Comparison of ENCODE assay signal across 1 cellular context in genomic region chr6:117740605-117741004, GRCh38.
TF ChIP-seq lines count a peak whose summit lies in the region.

No MANE protein-coding gene starts in this region.

TF ChIP-seq in K562, 482 proteins besides CTCF, POLR2A, EP300 and RAD21 (continues in another document):
- TF ChIP-seq SMAD1 (IDR thresholded peaks at IDR 0.05; ENCODE audit: low read depth, low read length, partially characterized antibody) (no peak), CSDE1 (IDR thresholded peaks at IDR 0.05) (no peak), SAFB (IDR thresholded peaks at IDR 0.05; ENCODE audit: borderline replicate concordance, low read depth, low read length) (no peak), SIRT6 (IDR thresholded peaks at IDR 0.05; ENCODE audit: low read depth, low read length) (no peak), TEAD4 (IDR thresholded peaks at IDR 0.05; ENCODE audit: low read length) (peak; percentile 93), TEAD4 (CRISPR knock-in tag; IDR thresholded peaks at IDR 0.05; ENCODE audit: borderline replicate concordance) (no peak), ARHGAP35 (IDR thresholded peaks at IDR 0.05; ENCODE audit: partially characterized antibody) (no peak), REST (CRISPR knock-in tag; IDR thresholded peaks at IDR 0.05; ENCODE audit: low read depth) (no peak), ZSCAN29 (IDR thresholded peaks at IDR 0.05) (no peak), ZNF282 (CRISPR knock-in tag; IDR thresholded peaks at IDR 0.05) (no peak), GABPB1 (CRISPR knock-in tag; IDR thresholded peaks at IDR 0.05) (no peak), PHF21A (IDR thresholded peaks at IDR 0.05; ENCODE audit: borderline replicate concordance, low read depth) (no peak), PATZ1 (CRISPR knock-in tag; IDR thresholded peaks at IDR 0.05; ENCODE audit: borderline replicate concordance) (no peak), KHSRP (IDR thresholded peaks at IDR 0.05) (0 out of 2 replicates have a peak, but pooled peaks have one; percentile 27), ZBTB9 (CRISPR knock-in tag; IDR thresholded peaks at IDR 0.05) (0 out of 2 replicates have a peak, but pooled peaks have one; percentile 22), ZNF165 (CRISPR knock-in tag; IDR thresholded peaks at IDR 0.05; ENCODE audit: borderline replicate concordance) (no peak), HOMEZ (CRISPR knock-in tag; IDR thresholded peaks at IDR 0.05) (no peak), PBX2 (CRISPR knock-in tag; IDR thresholded peaks at IDR 0.05; ENCODE audit: low read depth) (no peak), PBX2 (tag; conservative IDR thresholded peaks at IDR 0.05; ENCODE audit: low read depth) (no peak), GTF2F1 (IDR thresholded peaks at IDR 0.05; ENCODE audit: low read depth, low read length) (no peak), ZNF639 (CRISPR knock-in tag; conservative IDR thresholded peaks at IDR 0.05 in 1 of 2, IDR thresholded peaks at IDR 0.05 in 1 of 2) (no peak), ZNF143 (CRISPR knock-in tag; IDR thresholded peaks at IDR 0.05) (no peak), FUS (optimal IDR thresholded peaks at IDR 0.05; ENCODE audit: low read depth, low read length) (no peak), BCLAF1 (IDR thresholded peaks at IDR 0.05; ENCODE audit: borderline replicate concordance in 1 of 2, control insufficient read depth in 1 of 2, low read depth in 2 of 2, low read length in 1 of 2) (no peak), ZBED1 (IDR thresholded peaks at IDR 0.05) (no peak), SMARCB1 (IDR thresholded peaks at IDR 0.05; ENCODE audit: insufficient read length, low read depth) (no peak), ZNF507 (tag; conservative IDR thresholded peaks at IDR 0.05) (no peak), KAT2B (IDR thresholded peaks at IDR 0.05; ENCODE audit: low read depth, low read length) (no peak), KAT8 (IDR thresholded peaks at IDR 0.05; ENCODE audit: low read depth) (no peak), ZNF57 (CRISPR knock-in tag; IDR thresholded peaks at IDR 0.05) (no peak), ZNF217 (CRISPR knock-in tag; IDR thresholded peaks at IDR 0.05) (no peak), NEUROD1 (IDR thresholded peaks at IDR 0.05; ENCODE audit: borderline replicate concordance, low read depth, low read length, partially characterized antibody) (no peak), MTA3 (IDR thresholded peaks at IDR 0.05; ENCODE audit: borderline replicate concordance) (no peak), TCF15 (CRISPR knock-in tag; IDR thresholded peaks at IDR 0.05) (no peak), FOSL1 (tag; conservative IDR thresholded peaks at IDR 0.05) (peak; percentile 26; the same call in 1 of the 2 replicates), CBFA2T3 (IDR thresholded peaks at IDR 0.05) (peak; percentile 93), SIX5 (IDR thresholded peaks at IDR 0.05; ENCODE audit: borderline replicate concordance in 1 of 2, insufficient read depth in 1 of 2, low read depth in 1 of 2, low read length in 2 of 2) (no peak), ZNF263 (CRISPR knock-in tag; IDR thresholded peaks at IDR 0.05; ENCODE audit: borderline replicate concordance) (no peak), UBTF (IDR thresholded peaks at IDR 0.05; ENCODE audit: borderline replicate concordance in 1 of 2, low read depth in 2 of 2, low read length in 2 of 2) (no peak), NFRKB (IDR thresholded peaks at IDR 0.05; ENCODE audit: low read depth) (no peak), NR2C2 (CRISPR knock-in tag; IDR thresholded peaks at IDR 0.05) (no peak), NR2C2 (tag; IDR thresholded peaks at IDR 0.05) (no peak), ATF7 (IDR thresholded peaks at IDR 0.05) (peak; percentile 59; the same call in 1 of the 2 replicates), SIN3A (IDR thresholded peaks at IDR 0.05; ENCODE audit: borderline replicate concordance in 2 of 2, control insufficient read depth in 1 of 2, low read depth in 2 of 2, low read length in 2 of 2) (no peak), POLR2AphosphoS2 (IDR thresholded peaks at IDR 0.05; ENCODE audit: low read length) (no peak)
